ENCODE assay signal across 24 cellular contexts in genomic region chr1:163331116-163331515, GRCh38. TPM values are rescaled to one million over a fixed set of nuclear protein-coding genes. Genes with fewer than 3 reads are reported as not detected.
A peak's percentile ranks its signal among the peaks of the same experiment; 100 is the strongest.
DNase-seq lines count a peak whose midpoint lies in the region; FAIRE-seq and TF ChIP-seq lines count a peak whose summit lies in the region.
"Had no signal": no experiment of that assay in that cellular context is flagged by ENCODE, and none has a peak within 500 bp of the region (broad histone marks: within the 10 kb centered on the region; RNA-seq: fewer than 3 reads in every experiment).

No MANE protein-coding gene starts in this region.

- H3K4me1 ChIP-seq in HEK293 (ENCODE audit: control insufficient read depth, insufficient read depth, low read length), result no peaks in the 10 kb centered on the region
- H3K4me1 ChIP-seq: A549; BLaER1 treated with 17β-estradiol and CSF1 and Interleukin-3, amounts not matched to agents 10 nM and 100 nM; Caco-2 had no signal

- DNase-seq in D721Med (ENCODE audit: insufficient read length, low spot score) (no peak), erythroblast (lab: John Stamatoyannopoulos, UW) (peak; percentile 4 to 7), cerebellum (ENCODE audit: low spot score) (no peak), HPDE6-E6E7 (ENCODE audit: extremely low spot score) (no peak)
- DNase-seq: AML-193; Caco-2; Calu3; CD4-positive, alpha-beta T cell; CD8-positive, alpha-beta T cell; DMS 273 treated with DMSO at 0.1 percent for 48 hours; DMS153; DMS53; DMS79; DND-41; EL; GDM1 had no signal

- no peak for TF ChIP-seq CTCF in D721Med (IDR thresholded peaks at IDR 0.05; ENCODE audit: insufficient read depth, missing control alignments)
- TF ChIP-seq CTCF in HEK293 (tag by site-specific recombination; IDR thresholded peaks at IDR 0.05), result no peak

- POLR2A ChIA-PET in HEK293 (lab: Yijun Ruan, JAX), result no interaction called here

- no peak for TF ChIP-seq POLR2A in erythroblast (IDR thresholded peaks at IDR 0.05; ENCODE audit: low read length)

- peaks cover 34 to 75% of the 10 kb centered on the region in 2 experiments for H3K36me3 ChIP-seq in HEK293 (ENCODE audit: control insufficient read depth in 2 of 2, insufficient read depth in 1 of 2, low read length in 2 of 2)

- no peak overlapping the region for H3K4me3 ChIP-seq in HEK293 (ENCODE audit: low read depth, low read length)
- H3K4me3 ChIP-seq: A549; BLaER1 treated with 17β-estradiol and CSF1 and Interleukin-3, amounts not matched to agents 10 nM and 100 nM; GM12878 had no signal

- CTCF ChIA-PET in HEK293 (lab: Yijun Ruan, JAX), result no interaction called here

- H3K27ac ChIP-seq in HEK293 (ENCODE audit: extremely low read depth, low read depth, low read length), result no peak overlapping the region
- H3K27ac ChIP-seq: 22Rv1; A549; BLaER1 treated with 17β-estradiol and CSF1 and Interleukin-3, amounts not matched to agents 10 nM and 100 nM; C4-2B had no signal

- H3K9me3 ChIP-seq in HEK293 (ENCODE audit: control insufficient read depth, insufficient read depth, low read depth, low read length), result no peaks in the 10 kb centered on the region

- FAIRE-seq in D721Med (lab: Jason Lieb, UNC), result peak; percentile 21
- FAIRE-seq: GM12878, GM12892, GM18507 had no signal

TF ChIP-seq in HEK293, 187 proteins besides CTCF, POLR2A, EP300 and RAD21:
- TF ChIP-seq SETDB1 (IDR thresholded peaks at IDR 0.05; ENCODE audit: insufficient read length, low read length) (peak; percentile 18), ZNF48 (tag by site-specific recombination; IDR thresholded peaks at IDR 0.05) (no peak)

RNA-seq across cellular contexts. Expression of gene NUF2, which starts 9.4 kb away (rescaled TPM):
- 14.3 TPM for total RNA-seq in cerebellum

Comparison
In these comparisons a context has a peak if more than half of its experiments do, and no peak if none do; other contexts are left out.
1. DNase-seq: peak in erythroblast (2 of 2); none in D721Med (single experiment), cerebellum (single experiment) and HPDE6-E6E7 (single experiment).